ENCODE assay signal across 8 cellular contexts in genomic region chr1:232978091-232978634, GRCh38. TPM values are rescaled to one million over a fixed set of nuclear protein-coding genes. Genes with fewer than 3 reads are reported as not detected.
DNase-seq lines count a peak whose midpoint lies in the region; ATAC-seq and TF ChIP-seq lines count a peak whose summit lies in the region.
"Had no signal": no experiment of that assay in that cellular context is flagged by ENCODE, and none has a peak within 500 bp of the region (broad histone marks: within the 10 kb centered on the region; RNA-seq: fewer than 3 reads in every experiment).

No MANE protein-coding gene starts in this region.

- no peaks in the 10 kb centered on the region for H3F3A ChIP-seq in smooth muscle cell (ENCODE audit: low read depth)

- H3K4me2 ChIP-seq in smooth muscle cell: no peak overlapping the region

- no peaks in the 10 kb centered on the region for H3K27me3 ChIP-seq in naive thymus-derived CD4-positive, alpha-beta T cell (ENCODE audit: control insufficient read depth in 2 of 2, insufficient read depth in 2 of 2, low read length in 2 of 2)
- no peaks in the 10 kb centered on the region for H3K27me3 ChIP-seq in MG63
- H3K27me3 ChIP-seq in smooth muscle cell (ENCODE audit: low read depth): no peaks in the 10 kb centered on the region

- WGBS in smooth muscle cell (ENCODE audit: low lambda C conversion rate): 42% methylated on average over 8 of the region's 8 CpGs

- peaks cover 0 to 21% (median 0%) of the 10 kb centered on the region in 3 experiments for H3K36me3 ChIP-seq in naive thymus-derived CD4-positive, alpha-beta T cell (ENCODE audit: control insufficient read depth in 2 of 3, insufficient read depth in 3 of 3, low read length in 3 of 3)
- H3K36me3 ChIP-seq in MG63: peaks cover 33% of the 10 kb centered on the region
- peaks cover 13% of the 10 kb centered on the region for H3K36me3 ChIP-seq in smooth muscle cell (ENCODE audit: low read depth)

- H3K4me3 Mint-ChIP-seq in activated naive CD8-positive, alpha-beta T cell treated with anti-CD3 and anti-CD28 coated beads, Interleukin-2, amount 10 ng/mL, durations not matched to agents 7 days and 5 days: peak overlapping the region; percentile 58
- peak overlapping the region in 6 of 10 donors; percentile 7 to 66 (median 26) for H3K4me3 Mint-ChIP-seq in naive thymus-derived CD4-positive, alpha-beta T cell
- H3K4me3 Mint-ChIP-seq: WTC11 had no signal

- no peaks in the 10 kb centered on the region for H3K9me3 ChIP-seq in naive thymus-derived CD4-positive, alpha-beta T cell (ENCODE audit: control insufficient read depth in 2 of 3, low read length in 3 of 3)
- H3K9me3 ChIP-seq in MG63 (peaks cover 15% of the 10 kb centered on the region), smooth muscle cell (replicated peaks; ENCODE audit: low read depth) (peaks cover 10% of the 10 kb centered on the region)

- POLR2A ChIA-PET in activated naive CD8-positive, alpha-beta T cell treated with anti-CD3 and anti-CD28 coated beads, Interleukin-2, amount 10 ng/mL, durations not matched to agents 7 days and 5 days (lab: Charles Lee): no interaction called here
- POLR2A ChIA-PET in naive thymus-derived CD4-positive, alpha-beta T cell (lab: Charles Lee): no interaction called here

- CTCF ChIA-PET in naive thymus-derived CD4-positive, alpha-beta T cell (lab: Charles Lee): no interaction called here

- no peak overlapping the region for H3K27ac ChIP-seq in naive thymus-derived CD4-positive, alpha-beta T cell (ENCODE audit: low read depth, low read length)
- H3K27ac ChIP-seq in smooth muscle cell (ENCODE audit: low read depth): no peak overlapping the region

- no peaks in the 10 kb centered on the region for H3K79me2 ChIP-seq in smooth muscle cell (ENCODE audit: low read depth)

- peaks cover 10% of the 10 kb centered on the region for H3K9me3 Mint-ChIP-seq in activated naive CD8-positive, alpha-beta T cell treated with anti-CD3 and anti-CD28 coated beads, Interleukin-2, amount 10 ng/mL, durations not matched to agents 7 days and 5 days
- peaks cover 4 to 16% (median 12%) of the 10 kb centered on the region in 11 donors for H3K9me3 Mint-ChIP-seq in naive thymus-derived CD4-positive, alpha-beta T cell

- no peak for TF ChIP-seq CTCF in GM12865 (IDR thresholded peaks at IDR 0.05; ENCODE audit: insufficient read depth, low read depth, low read length, missing control alignments)
- TF ChIP-seq CTCF in smooth muscle cell (IDR thresholded peaks at IDR 0.05; ENCODE audit: borderline replicate concordance, insufficient read depth, poor library complexity, severe bottlenecking): no peak

- H3K36me3 Mint-ChIP-seq in activated naive CD8-positive, alpha-beta T cell treated with anti-CD3 and anti-CD28 coated beads, Interleukin-2, amount 10 ng/mL, durations not matched to agents 7 days and 5 days: peaks cover 45% of the 10 kb centered on the region
- H3K36me3 Mint-ChIP-seq in naive thymus-derived CD4-positive, alpha-beta T cell: peaks cover 13 to 54% (median 40%) of the 10 kb centered on the region in 5 donors

- no peaks in the 10 kb centered on the region for H3K4me1 ChIP-seq in naive thymus-derived CD4-positive, alpha-beta T cell (ENCODE audit: control insufficient read depth in 2 of 2, insufficient read depth in 2 of 2, low read length in 2 of 2)
- no peaks in the 10 kb centered on the region for H3K4me1 ChIP-seq in smooth muscle cell (ENCODE audit: low read depth)

- ATAC-seq in GM21786 (IDR thresholded peaks at IDR 0.05; ENCODE audit: unreplicated experiment): peak; percentile 42
- peak; percentile 70 for ATAC-seq in activated naive CD8-positive, alpha-beta T cell treated with anti-CD3 and anti-CD28 coated beads, Interleukin-2, amount 10 ng/mL, durations not matched to agents 7 days and 5 days (ENCODE audit: low read depth)
- peak; percentile 73 for ATAC-seq in naive thymus-derived CD4-positive, alpha-beta T cell
- ATAC-seq: WTC11 had no signal

- H3K9ac ChIP-seq in smooth muscle cell (ENCODE audit: low read depth): no peak overlapping the region

- H3K27ac Mint-ChIP-seq in activated naive CD8-positive, alpha-beta T cell treated with anti-CD3 and anti-CD28 coated beads, Interleukin-2, amount 10 ng/mL, durations not matched to agents 7 days and 5 days: peak overlapping the region; percentile 85
- peak overlapping the region; percentile 46 to 94 (median 75) for H3K27ac Mint-ChIP-seq in naive thymus-derived CD4-positive, alpha-beta T cell

- H3K4me1 Mint-ChIP-seq in activated naive CD8-positive, alpha-beta T cell treated with anti-CD3 and anti-CD28 coated beads, Interleukin-2, amount 10 ng/mL, durations not matched to agents 7 days and 5 days: peaks cover 17% of the 10 kb centered on the region
- H3K4me1 Mint-ChIP-seq in naive thymus-derived CD4-positive, alpha-beta T cell: peaks cover 13 to 27% (median 16%) of the 10 kb centered on the region in 7 donors

- no peak overlapping the region for H3K4me3 ChIP-seq in GM12865 (ENCODE audit: low read depth, low read length)
- H3K4me3 ChIP-seq in naive thymus-derived CD4-positive, alpha-beta T cell (ENCODE audit: low read length): no peak overlapping the region
- H3K4me3 ChIP-seq in MG63: no peak overlapping the region
- no peak overlapping the region for H3K4me3 ChIP-seq in smooth muscle cell

- no peak overlapping the region for H2AFZ ChIP-seq in smooth muscle cell (ENCODE audit: low read depth)

- H4K20me1 ChIP-seq in smooth muscle cell (ENCODE audit: low read depth): no peaks in the 10 kb centered on the region

- H3K27me3 Mint-ChIP-seq in activated naive CD8-positive, alpha-beta T cell treated with anti-CD3 and anti-CD28 coated beads, Interleukin-2, amount 10 ng/mL, durations not matched to agents 7 days and 5 days: no peaks in the 10 kb centered on the region
- H3K27me3 Mint-ChIP-seq in naive thymus-derived CD4-positive, alpha-beta T cell: no peaks in the 10 kb centered on the region

- DNase-seq in GM12865 (ENCODE audit: low read depth): peak; percentile 45
- DNase-seq in activated naive CD8-positive, alpha-beta T cell treated with anti-CD3 and anti-CD28 coated beads, Interleukin-2, amount 10 ng/mL, durations not matched to agents 7 days and 5 days: no peak
- peak in 6 of 9 donors; percentile 7 to 50 (median 32) for DNase-seq in naive thymus-derived CD4-positive, alpha-beta T cell
- DNase-seq in retina: no peak
- no peak for DNase-seq in MG63
- DNase-seq in smooth muscle cell (lab: John Stamatoyannopoulos, UW; ENCODE audit: unreplicated experiment): no peak

- intact Hi-C loops in naive thymus-derived CD4-positive, alpha-beta T cell (cut with micrococcal nuclease): no loop called here

RNA-seq across cellular contexts. Expression of gene NTPCR, which starts 27.8 kb away (rescaled TPM):
- 10 to 100 TPM; 26.2 to 27.1 TPM for total RNA-seq in activated naive CD8-positive, alpha-beta T cell treated with anti-CD3 and anti-CD28 coated beads, Interleukin-2, amount 10 ng/mL, durations not matched to agents 7 days and 5 days
- total RNA-seq in naive thymus-derived CD4-positive, alpha-beta T cell: 10 to 100 TPM; 16.0 to 28.7 (median 17.3) TPM
- polyA plus RNA-seq in naive thymus-derived CD4-positive, alpha-beta T cell: 10 to 100 TPM; 27.8 to 80.5 TPM
- 34.5 and 47.6 TPM in 2 replicates for total RNA-seq in MG63 (2014; rRNA removed; shearing (Covaris generic); ENCODE audit: low replicate concordance)
- 39.2 and 40.9 TPM in 2 replicates for total RNA-seq in smooth muscle cell
- polyA plus RNA-seq in smooth muscle cell: 54.3 and 59.2 TPM in 2 replicates

Comparison
In these comparisons a context has a peak if more than half of its experiments do, and no peak if none do; other contexts are left out.
1. DNase-seq: peak in GM12865 (single experiment) and naive thymus-derived CD4-positive, alpha-beta T cell (6 of 9); none in activated naive CD8-positive, alpha-beta T cell treated with anti-CD3 and anti-CD28 coated beads, Interleukin-2, amount 10 ng/mL, durations not matched to agents 7 days and 5 days (single experiment), retina (single experiment), MG63 (single experiment) and smooth muscle cell (single experiment).
2. Peak in every context shown above with its lines, with median percentiles within 50 percentile points of each other: ATAC-seq.